Comparison of ENCODE assay signal across 8 cellular contexts in the genomic region with DNA sequence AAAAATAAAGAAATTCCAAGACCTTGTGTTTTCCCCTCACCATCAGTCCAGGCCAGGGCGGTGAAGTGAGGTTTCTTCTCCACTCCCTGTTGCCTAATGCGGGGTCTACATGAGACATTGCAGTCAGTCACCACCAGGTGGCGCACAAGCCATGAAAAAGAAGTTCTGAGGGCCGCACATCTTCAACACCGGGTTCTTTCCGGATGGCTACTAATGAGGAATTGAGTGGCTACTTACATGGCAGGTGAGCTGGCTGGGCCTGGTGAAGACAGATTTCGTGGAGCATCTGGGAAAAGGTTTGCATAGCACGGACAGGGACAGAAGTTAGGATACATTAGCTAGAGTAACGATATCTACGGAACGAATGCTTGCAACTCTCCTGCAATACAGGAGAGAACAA. TPM values are rescaled to one million over a fixed set of nuclear protein-coding genes. Genes with fewer than 3 reads are reported as not detected.
A peak's percentile ranks its signal among the peaks of the same experiment; 100 is the strongest.
DNase-seq lines count a peak whose midpoint lies in the region; ATAC-seq and TF ChIP-seq lines count a peak whose summit lies in the region.

No MANE protein-coding gene starts in this region.

- TF ChIP-seq CTCF in GM12873 (IDR thresholded peaks at IDR 0.05; ENCODE audit: insufficient read depth, low read depth, low read length, missing control alignments) (peak; percentile 90), cardiac muscle cell (IDR thresholded peaks at IDR 0.05; ENCODE audit: low read depth, low read length) (peak; percentile 84), psoas muscle (IDR thresholded peaks at IDR 0.05) (peak; percentile 88)

- H3K4me1 ChIP-seq in adipocyte (ENCODE audit: control insufficient read depth, insufficient read depth, low read length): peaks cover 36% of the 10 kb centered on the region
- H3K4me1 ChIP-seq in cardiac muscle cell (ENCODE audit: low read depth): peaks cover 7% of the 10 kb centered on the region
- no peaks in the 10 kb centered on the region for H3K4me1 ChIP-seq in psoas muscle

- no peak overlapping the region for H3K4me3 ChIP-seq in adipocyte (ENCODE audit: low read length)
- no peak overlapping the region for H3K4me3 ChIP-seq in cardiac muscle cell
- H3K4me3 ChIP-seq in psoas muscle: no peak overlapping the region

- H3K27ac ChIP-seq in cardiac muscle cell: no peak overlapping the region
- H3K27ac ChIP-seq in psoas muscle: no peak overlapping the region

- peak; percentile 63 to 77 (median 67) for ATAC-seq in psoas muscle
- no peak for ATAC-seq in HG03025 (IDR thresholded peaks at IDR 0.05; ENCODE audit: low FRiP score, unreplicated experiment)

- no peak overlapping the region for H3K9ac ChIP-seq in adipocyte (ENCODE audit: low read length)

- H3K36me3 ChIP-seq in adipocyte (ENCODE audit: control insufficient read depth, insufficient read depth, low read length, severe bottlenecking): no peaks in the 10 kb centered on the region
- H3K36me3 ChIP-seq in cardiac muscle cell: no peaks in the 10 kb centered on the region
- H3K36me3 ChIP-seq in psoas muscle (ENCODE audit: insufficient read depth in 1 of 2, low read depth in 1 of 2): no peaks in the 10 kb centered on the region

- 23 to 27% (median 24%) methylated on average over 11 of the region's 11 CpGs for WGBS in psoas muscle, 3 donors

- peaks cover 27% of the 10 kb centered on the region for H3K27me3 ChIP-seq in adipocyte (replicated peaks; ENCODE audit: control insufficient read depth, insufficient read depth, low read length)
- peaks cover 22% of the 10 kb centered on the region for H3K27me3 ChIP-seq in cardiac muscle cell
- H3K27me3 ChIP-seq in psoas muscle (ENCODE audit: insufficient read depth in 3 of 3, low read length in 2 of 3): peaks cover 0 to 3% (median 0%) of the 10 kb centered on the region in 3 donors

- DNase-seq in NCI-H1436 (lab: John Stamatoyannopoulos, UW) (peak; percentile 80), SW480 (ENCODE audit: low spot score) (peak; percentile 73), adipocyte (ENCODE audit: low read depth) (peak; percentile 93), cardiac muscle cell (ENCODE audit: low read depth in 1 of 2, low spot score in 1 of 2) (peak; percentile 86 to 89), psoas muscle (peak; percentile 85 to 90), OCI-M2 (lab: John Stamatoyannopoulos, UW; ENCODE audit: unreplicated experiment) (no peak)

- H3K9me3 ChIP-seq in adipocyte (ENCODE audit: control insufficient read depth, low read length) (no peaks in the 10 kb centered on the region), cardiac muscle cell (ENCODE audit: low read depth) (no peaks in the 10 kb centered on the region), psoas muscle (no peaks in the 10 kb centered on the region)

- intact Hi-C loops in psoas muscle (cut with DNase I): loop anchor here (5.0 kb wide), 3 partner anchors 135 to 405 kb away; no protein-coding TSS in a partner anchor

RNA-seq across cellular contexts. Expression of a gene that starts 15.8 kb away (rescaled TPM):
- total RNA-seq in cardiac muscle cell (22.5 and 29.6 TPM in 2 replicates), psoas muscle (10 to 100 TPM; 36.7 to 68.5 (median 47.1) TPM)
- polyA plus RNA-seq in cardiac muscle cell (111 and 122 TPM in 2 replicates), psoas muscle (100 to 1,000 TPM in 1 of 3 donors, 10 to 100 TPM in 2; 61.2 to 500 (median 96.1) TPM)

RNA-seq across cellular contexts. Expression of a gene that starts 36.3 kb away (rescaled TPM):
- total RNA-seq in cardiac muscle cell (not detected in 2 replicates), psoas muscle (not detected)
- polyA plus RNA-seq in cardiac muscle cell (not detected in 2 replicates), psoas muscle (not detected)

RNA-seq across cellular contexts. Expression of a gene that starts 58.9 kb away (rescaled TPM):
- total RNA-seq in cardiac muscle cell (14.6 and 19.3 TPM in 2 replicates), psoas muscle (100 to 1,000 TPM in 1 of 4 donors, 10 to 100 TPM in 3; 41.8 to 150 (median 59.9) TPM)
- polyA plus RNA-seq in cardiac muscle cell (58.9 and 103 TPM in 2 replicates), psoas muscle (100 to 1,000 TPM in 1 of 3 donors, 10 to 100 TPM in 2; 30.5 to 414 (median 61.6) TPM)
